Comparison of ENCODE assay signal across 8 cellular contexts in genomic region chr13:102846261-102847015, GRCh38. TPM values are rescaled to one million over a fixed set of nuclear protein-coding genes. Genes with fewer than 3 reads are reported as not detected.
DNase-seq lines count a peak whose midpoint lies in the region; ATAC-seq and TF ChIP-seq lines count a peak whose summit lies in the region.

No MANE protein-coding gene starts in this region.

- peaks cover 27% of the 10 kb centered on the region for H3K4me1 Mint-ChIP-seq in activated naive CD8-positive, alpha-beta T cell treated with anti-CD3 and anti-CD28 coated beads, Interleukin-2, amount 10 ng/mL, durations not matched to agents 7 days and 5 days

- H3K27me3 Mint-ChIP-seq in activated naive CD8-positive, alpha-beta T cell treated with anti-CD3 and anti-CD28 coated beads, Interleukin-2, amount 10 ng/mL, durations not matched to agents 7 days and 5 days: no peaks in the 10 kb centered on the region

- no peaks in the 10 kb centered on the region for H3K9me3 Mint-ChIP-seq in activated naive CD8-positive, alpha-beta T cell treated with anti-CD3 and anti-CD28 coated beads, Interleukin-2, amount 10 ng/mL, durations not matched to agents 7 days and 5 days

- WGBS in heart right ventricle, 2 donors: 1% methylated on average over 31 of the region's 31 CpGs
- 0 to 1% (median 0%) methylated on average over 31 of the region's 31 CpGs for WGBS in psoas muscle, 3 donors

- peaks cover 4% of the 10 kb centered on the region for H3K36me3 Mint-ChIP-seq in activated naive CD8-positive, alpha-beta T cell treated with anti-CD3 and anti-CD28 coated beads, Interleukin-2, amount 10 ng/mL, durations not matched to agents 7 days and 5 days

- H3K4me3 Mint-ChIP-seq in activated naive CD8-positive, alpha-beta T cell treated with anti-CD3 and anti-CD28 coated beads, Interleukin-2, amount 10 ng/mL, durations not matched to agents 7 days and 5 days: peak overlapping the region; percentile 96

- H3K4me3 ChIP-seq in heart right ventricle (peak overlapping the region; percentile 76 to 98 (median 88)), psoas muscle (peak overlapping the region; percentile 82)

- H3K36me3 ChIP-seq in heart right ventricle (peaks cover 0 to 25% (median 3%) of the 10 kb centered on the region in 9 donors), psoas muscle (ENCODE audit: insufficient read depth in 1 of 2, low read depth in 1 of 2) (peaks cover 0 to 20% of the 10 kb centered on the region in 2 donors)

- intact Hi-C loops in heart right ventricle (cut with DNase I): loop anchor here in 8 of 10 donors (1.0 to 5.0 kb wide), 12 partner anchors 44 to 266 kb away; partner anchors contain the start of genes TPP2 (in 2 of the 8), BIVM (in 1 of the 8), POGLUT2 (in 1 of the 8) and TEX30 (in 1 of the 8)
- intact Hi-C loops in psoas muscle (cut with DNase I): loop anchor here (2.0 to 5.0 kb wide), 3 partner anchors 44 to 266 kb away; partner anchors contain the start of gene TPP2 (in 1 of the 2)

- H3K27me3 ChIP-seq in heart right ventricle (no peaks in the 10 kb centered on the region), psoas muscle (ENCODE audit: insufficient read depth in 3 of 3, low read length in 2 of 3) (no peaks in the 10 kb centered on the region)

- TF ChIP-seq CTCF in heart right ventricle (IDR thresholded peaks at IDR 0.05): no peak
- no peak for TF ChIP-seq CTCF in psoas muscle (IDR thresholded peaks at IDR 0.05)

- H3K4me1 ChIP-seq in heart right ventricle: peaks cover 0 to 37% (median 28%) of the 10 kb centered on the region in 9 donors
- H3K4me1 ChIP-seq in psoas muscle: peaks cover 9% of the 10 kb centered on the region

- peak; percentile 44 for DNase-seq in DMS79 (lab: John Stamatoyannopoulos, UW)
- DNase-seq in HT-29 (ENCODE audit: low spot score): peak; percentile 76
- DNase-seq in SHP77 treated with DMSO at 0.1 percent for 48 hours (lab: John Stamatoyannopoulos, UW): peak; percentile 32
- DNase-seq in activated naive CD8-positive, alpha-beta T cell treated with anti-CD3 and anti-CD28 coated beads, Interleukin-2, amount 10 ng/mL, durations not matched to agents 7 days and 5 days: peak; percentile 45
- peak; percentile 15 to 24 for DNase-seq in heart right ventricle
- DNase-seq in psoas muscle: peak; percentile 29 to 55
- no peak for DNase-seq in ecto neural progenitor cell (ENCODE audit: low spot score)

- ATAC-seq in GM21423 (IDR thresholded peaks at IDR 0.05; ENCODE audit: unreplicated experiment): peak; percentile 33
- ATAC-seq in activated naive CD8-positive, alpha-beta T cell treated with anti-CD3 and anti-CD28 coated beads, Interleukin-2, amount 10 ng/mL, durations not matched to agents 7 days and 5 days (ENCODE audit: low read depth): peak; percentile 41
- ATAC-seq in heart right ventricle: peak in 7 of 8 donors; percentile 9 to 52 (median 42)
- ATAC-seq in psoas muscle: peak; percentile 32 to 65 (median 44)

- H3K27ac Mint-ChIP-seq in activated naive CD8-positive, alpha-beta T cell treated with anti-CD3 and anti-CD28 coated beads, Interleukin-2, amount 10 ng/mL, durations not matched to agents 7 days and 5 days: peak overlapping the region; percentile 98

- H3K9me3 ChIP-seq in heart right ventricle: no peaks in the 10 kb centered on the region
- no peaks in the 10 kb centered on the region for H3K9me3 ChIP-seq in psoas muscle

- peak overlapping the region; percentile 88 to 98 (median 95) for H3K27ac ChIP-seq in heart right ventricle
- H3K27ac ChIP-seq in psoas muscle: peak overlapping the region; percentile 94

- POLR2A ChIA-PET in activated naive CD8-positive, alpha-beta T cell treated with anti-CD3 and anti-CD28 coated beads, Interleukin-2, amount 10 ng/mL, durations not matched to agents 7 days and 5 days (lab: Charles Lee): interaction anchor here (0.7 to 3.7 kb wide), 20 partner anchors 8 to 452 kb away, joined by 3 to 109 read pairs (median 4); partner anchors contain the start of genes TEX30 and TPP2

RNA-seq across cellular contexts. Expression of gene ERCC5, which starts 0.6 kb away (rescaled TPM):
- 33.1 and 33.8 TPM in 2 replicates for total RNA-seq in HT-29 (2014; rRNA removed; shearing (Covaris generic))
- 100 to 1,000 TPM; 102 to 111 TPM for total RNA-seq in activated naive CD8-positive, alpha-beta T cell treated with anti-CD3 and anti-CD28 coated beads, Interleukin-2, amount 10 ng/mL, durations not matched to agents 7 days and 5 days
- 10 to 100 TPM; 26.5 to 37.7 (median 33.4) TPM for total RNA-seq in heart right ventricle
- polyA plus RNA-seq in heart right ventricle: 10 to 100 TPM; 18.1 to 59.5 TPM
- 10 to 100 TPM; 21.0 to 31.0 (median 27.4) TPM for total RNA-seq in psoas muscle
- 10 to 100 TPM; 13.5 to 37.4 (median 23.3) TPM for polyA plus RNA-seq in psoas muscle

RNA-seq across cellular contexts. Expression of gene BIVM, which starts 47.5 kb away (rescaled TPM):
- total RNA-seq in HT-29 (2014; rRNA removed; shearing (Covaris generic)): 1.4 and 2.3 TPM in 2 replicates
- total RNA-seq in activated naive CD8-positive, alpha-beta T cell treated with anti-CD3 and anti-CD28 coated beads, Interleukin-2, amount 10 ng/mL, durations not matched to agents 7 days and 5 days: 10 to 100 TPM; 19.8 to 26.2 TPM
- total RNA-seq in heart right ventricle: 10 to 100 TPM; 21.1 to 37.3 (median 28.3) TPM
- polyA plus RNA-seq in heart right ventricle: 10 to 100 TPM in 1 of 2 donors, 1 to 10 TPM in 1; 6.7 to 31.4 TPM
- total RNA-seq in psoas muscle: 10 to 100 TPM; 14.9 to 19.9 (median 17.6) TPM
- polyA plus RNA-seq in psoas muscle: 10 to 100 TPM in 2 of 3 donors, 1 to 10 TPM in 1; 7.9 to 24.6 (median 10.9) TPM

RNA-seq across cellular contexts. Expression of gene POGLUT2, which starts 47.7 kb away (rescaled TPM):
- total RNA-seq in HT-29 (2014; rRNA removed; shearing (Covaris generic)): 0.99 and 1.2 TPM in 2 replicates
- total RNA-seq in activated naive CD8-positive, alpha-beta T cell treated with anti-CD3 and anti-CD28 coated beads, Interleukin-2, amount 10 ng/mL, durations not matched to agents 7 days and 5 days: 1 to 10 TPM; 8.2 to 8.8 TPM
- total RNA-seq in heart right ventricle: 1 to 10 TPM; 1.9 to 3.6 (median 2.8) TPM
- polyA plus RNA-seq in heart right ventricle: 1 to 10 TPM; 2.9 to 5.4 TPM
- total RNA-seq in psoas muscle: 1 to 10 TPM in 1 of 4 donors, under 1 TPM in 3; 0.69 to 1.4 (median 0.87) TPM
- 1 to 10 TPM in 2 of 3 donors, under 1 TPM in 1; 0.96 to 1.9 (median 1.4) TPM for polyA plus RNA-seq in psoas muscle
